ENCODE assay signal across 8 cellular contexts in the genomic region with DNA sequence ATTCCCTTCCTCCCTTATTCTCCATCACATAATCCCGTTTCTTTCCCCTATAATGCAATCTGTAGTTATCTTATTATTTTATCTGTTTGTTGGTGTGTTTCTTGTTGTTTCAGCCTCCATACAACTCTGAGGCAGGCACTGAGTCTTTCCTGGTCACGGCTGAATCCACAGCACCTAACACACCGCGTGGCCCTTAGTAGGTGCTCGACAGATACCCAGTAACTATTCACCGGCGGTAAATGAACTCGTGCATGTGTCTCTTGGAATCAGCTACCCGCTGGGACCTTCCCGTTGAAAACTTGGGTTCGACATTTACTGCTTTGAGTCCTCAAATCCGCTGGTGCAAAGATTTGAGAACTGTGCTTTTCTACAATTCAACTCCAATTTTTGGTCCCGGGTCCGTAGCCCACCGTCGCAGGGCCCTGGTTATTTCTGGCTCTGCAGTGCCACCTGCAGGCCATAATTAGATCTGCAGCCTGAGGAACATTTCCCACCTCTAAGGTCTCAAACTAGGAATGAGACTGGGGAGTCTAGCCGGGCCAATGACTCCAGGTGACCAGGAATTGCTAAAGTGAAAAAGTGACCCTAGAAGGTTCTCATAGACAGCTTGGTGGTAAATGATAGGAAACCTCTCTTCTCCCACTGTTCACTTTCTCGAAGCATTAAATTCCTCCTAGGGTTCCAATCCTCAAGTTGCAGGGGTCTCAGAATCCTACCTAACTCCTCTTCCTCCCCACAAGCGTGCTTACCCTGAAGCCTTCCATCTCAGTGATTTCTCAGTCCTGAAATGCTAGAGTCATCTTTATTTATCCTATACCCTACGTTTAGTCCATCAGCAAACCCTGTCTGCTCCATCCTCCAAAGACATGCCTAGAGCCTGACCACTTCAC. TPM values are rescaled to one million over a fixed set of nuclear protein-coding genes. Genes with fewer than 3 reads are reported as not detected.
DNase-seq lines count a peak whose midpoint lies in the region; ATAC-seq and TF ChIP-seq lines count a peak whose summit lies in the region.

No MANE protein-coding gene starts in this region.

- DNase-seq in DMS79 treated with DMSO at 0.1 percent for 48 hours (lab: John Stamatoyannopoulos, UW) (peak; percentile 25), HT1080 (ENCODE audit: low read depth) (peak; percentile 43), colonic mucosa (peak; percentile 32), medulla oblongata (ENCODE audit: extremely low spot score) (peak; percentile 60), thoracic aorta (ENCODE audit: low spot score) (no peak)

- H3K36me3 ChIP-seq in colonic mucosa (no peaks in the 10 kb centered on the region), thoracic aorta (no peaks in the 10 kb centered on the region)

- intact Hi-C loops in colonic mucosa (cut with DNase I) = loop anchor here (5.0 kb wide), 3 partner anchors 107 to 442 kb away; no protein-coding TSS in a partner anchor

- H3K9me3 ChIP-seq in colonic mucosa = no peaks in the 10 kb centered on the region
- no peaks in the 10 kb centered on the region for H3K9me3 ChIP-seq in thoracic aorta

- ATAC-seq in SK-N-SH treated with all-trans-retinoic acid at 6 μM for 48 hours (peak; percentile 82), thoracic aorta (ENCODE audit: insufficient number of reproducible peaks, low FRiP score, low read depth) (peak; percentile 40), GM21619 (IDR thresholded peaks at IDR 0.05; ENCODE audit: unreplicated experiment) (no peak), GM18870 (IDR thresholded peaks at IDR 0.05; ENCODE audit: unreplicated experiment) (no peak)

- H3K4me3 ChIP-seq in colonic mucosa (no peak overlapping the region), thoracic aorta (peak overlapping the region; percentile 44)

- H3K27me3 ChIP-seq in colonic mucosa (no peaks in the 10 kb centered on the region), thoracic aorta (replicated peaks; ENCODE audit: insufficient read depth) (no peaks in the 10 kb centered on the region)

- no peak overlapping the region for H3K27ac ChIP-seq in colonic mucosa
- H3K27ac ChIP-seq in thoracic aorta = no peak overlapping the region

- no peak overlapping the region for H3K9ac ChIP-seq in colonic mucosa (ENCODE audit: low read depth in 2 of 2, low read length in 2 of 2)

- TF ChIP-seq CTCF in colonic mucosa (IDR thresholded peaks at IDR 0.05) (peak; percentile 80), thoracic aorta (IDR thresholded peaks at IDR 0.05) (peak; percentile 92)

- no peaks in the 10 kb centered on the region for H3K4me1 ChIP-seq in colonic mucosa
- H3K4me1 ChIP-seq in thoracic aorta (ENCODE audit: control insufficient read depth in 1 of 2, low read depth in 2 of 2) = no peaks in the 10 kb centered on the region

TF ChIP-seq in SK-N-SH treated with all-trans-retinoic acid at 6 μM for 48 hours, 23 proteins besides CTCF, POLR2A, EP300 and RAD21 (continues in another document):
- TF ChIP-seq OSR1 (CRISPR knock-in tag; IDR thresholded peaks at IDR 0.05) (no peak), BACH2 (CRISPR knock-in tag; IDR thresholded peaks at IDR 0.05; ENCODE audit: borderline replicate concordance) (no peak), ZFP3 (CRISPR knock-in tag; IDR thresholded peaks at IDR 0.05) (no peak), TCF4 (CRISPR knock-in tag; IDR thresholded peaks at IDR 0.05; ENCODE audit: borderline replicate concordance) (no peak), ISL1 (CRISPR knock-in tag; IDR thresholded peaks at IDR 0.05) (no peak), ZNF8 (CRISPR knock-in tag; IDR thresholded peaks at IDR 0.05) (no peak), ZNF70 (CRISPR knock-in tag; IDR thresholded peaks at IDR 0.05) (no peak), SNAI2 (CRISPR knock-in tag; IDR thresholded peaks at IDR 0.05) (no peak)
- TF ChIP-seq, protein P1, sequence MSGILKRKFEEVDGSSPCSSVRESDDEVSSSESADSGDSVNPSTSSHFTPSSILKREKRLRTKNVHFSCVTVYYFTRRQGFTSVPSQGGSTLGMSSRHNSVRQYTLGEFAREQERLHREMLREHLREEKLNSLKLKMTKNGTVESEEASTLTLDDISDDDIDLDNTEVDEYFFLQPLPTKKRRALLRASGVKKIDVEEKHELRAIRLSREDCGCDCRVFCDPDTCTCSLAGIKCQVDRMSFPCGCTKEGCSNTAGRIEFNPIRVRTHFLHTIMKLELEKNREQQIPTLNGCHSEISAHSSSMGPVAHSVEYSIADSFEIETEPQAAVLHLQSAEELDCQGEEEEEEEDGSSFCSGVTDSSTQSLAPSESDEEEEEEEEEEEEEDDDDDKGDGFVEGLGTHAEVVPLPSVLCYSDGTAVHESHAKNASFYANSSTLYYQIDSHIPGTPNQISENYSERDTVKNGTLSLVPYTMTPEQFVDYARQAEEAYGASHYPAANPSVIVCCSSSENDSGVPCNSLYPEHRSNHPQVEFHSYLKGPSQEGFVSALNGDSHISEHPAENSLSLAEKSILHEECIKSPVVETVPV (CRISPR knock-in tag; IDR thresholded peaks at IDR 0.05) = no peak
- TF ChIP-seq, protein P2, sequence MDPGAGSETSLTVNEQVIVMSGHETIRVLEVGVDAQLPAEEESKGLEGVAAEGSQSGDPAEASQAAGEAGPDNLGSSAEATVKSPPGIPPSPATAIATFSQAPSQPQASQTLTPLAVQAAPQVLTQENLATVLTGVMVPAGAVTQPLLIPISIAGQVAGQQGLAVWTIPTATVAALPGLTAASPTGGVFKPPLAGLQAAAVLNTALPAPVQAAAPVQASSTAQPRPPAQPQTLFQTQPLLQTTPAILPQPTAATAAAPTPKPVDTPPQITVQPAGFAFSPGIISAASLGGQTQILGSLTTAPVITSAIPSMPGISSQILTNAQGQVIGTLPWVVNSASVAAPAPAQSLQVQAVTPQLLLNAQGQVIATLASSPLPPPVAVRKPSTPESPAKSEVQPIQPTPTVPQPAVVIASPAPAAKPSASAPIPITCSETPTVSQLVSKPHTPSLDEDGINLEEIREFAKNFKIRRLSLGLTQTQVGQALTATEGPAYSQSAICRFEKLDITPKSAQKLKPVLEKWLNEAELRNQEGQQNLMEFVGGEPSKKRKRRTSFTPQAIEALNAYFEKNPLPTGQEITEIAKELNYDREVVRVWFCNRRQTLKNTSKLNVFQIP (CRISPR knock-in tag; IDR thresholded peaks at IDR 0.05; ENCODE audit: borderline replicate concordance, low read depth) = no peak
- TF ChIP-seq, protein P3, sequence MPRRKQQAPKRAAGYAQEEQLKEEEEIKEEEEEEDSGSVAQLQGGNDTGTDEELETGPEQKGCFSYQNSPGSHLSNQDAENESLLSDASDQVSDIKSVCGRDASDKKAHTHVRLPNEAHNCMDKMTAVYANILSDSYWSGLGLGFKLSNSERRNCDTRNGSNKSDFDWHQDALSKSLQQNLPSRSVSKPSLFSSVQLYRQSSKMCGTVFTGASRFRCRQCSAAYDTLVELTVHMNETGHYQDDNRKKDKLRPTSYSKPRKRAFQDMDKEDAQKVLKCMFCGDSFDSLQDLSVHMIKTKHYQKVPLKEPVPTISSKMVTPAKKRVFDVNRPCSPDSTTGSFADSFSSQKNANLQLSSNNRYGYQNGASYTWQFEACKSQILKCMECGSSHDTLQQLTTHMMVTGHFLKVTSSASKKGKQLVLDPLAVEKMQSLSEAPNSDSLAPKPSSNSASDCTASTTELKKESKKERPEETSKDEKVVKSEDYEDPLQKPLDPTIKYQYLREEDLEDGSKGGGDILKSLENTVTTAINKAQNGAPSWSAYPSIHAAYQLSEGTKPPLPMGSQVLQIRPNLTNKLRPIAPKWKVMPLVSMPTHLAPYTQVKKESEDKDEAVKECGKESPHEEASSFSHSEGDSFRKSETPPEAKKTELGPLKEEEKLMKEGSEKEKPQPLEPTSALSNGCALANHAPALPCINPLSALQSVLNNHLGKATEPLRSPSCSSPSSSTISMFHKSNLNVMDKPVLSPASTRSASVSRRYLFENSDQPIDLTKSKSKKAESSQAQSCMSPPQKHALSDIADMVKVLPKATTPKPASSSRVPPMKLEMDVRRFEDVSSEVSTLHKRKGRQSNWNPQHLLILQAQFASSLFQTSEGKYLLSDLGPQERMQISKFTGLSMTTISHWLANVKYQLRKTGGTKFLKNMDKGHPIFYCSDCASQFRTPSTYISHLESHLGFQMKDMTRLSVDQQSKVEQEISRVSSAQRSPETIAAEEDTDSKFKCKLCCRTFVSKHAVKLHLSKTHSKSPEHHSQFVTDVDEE (CRISPR knock-in tag; IDR thresholded peaks at IDR 0.05) = no peak
- TF ChIP-seq, protein P4, sequence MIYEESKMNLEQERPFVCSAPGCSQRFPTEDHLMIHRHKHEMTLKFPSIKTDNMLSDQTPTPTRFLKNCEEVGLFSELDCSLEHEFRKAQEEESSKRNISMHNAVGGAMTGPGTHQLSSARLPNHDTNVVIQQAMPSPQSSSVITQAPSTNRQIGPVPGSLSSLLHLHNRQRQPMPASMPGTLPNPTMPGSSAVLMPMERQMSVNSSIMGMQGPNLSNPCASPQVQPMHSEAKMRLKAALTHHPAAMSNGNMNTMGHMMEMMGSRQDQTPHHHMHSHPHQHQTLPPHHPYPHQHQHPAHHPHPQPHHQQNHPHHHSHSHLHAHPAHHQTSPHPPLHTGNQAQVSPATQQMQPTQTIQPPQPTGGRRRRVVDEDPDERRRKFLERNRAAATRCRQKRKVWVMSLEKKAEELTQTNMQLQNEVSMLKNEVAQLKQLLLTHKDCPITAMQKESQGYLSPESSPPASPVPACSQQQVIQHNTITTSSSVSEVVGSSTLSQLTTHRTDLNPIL (CRISPR knock-in tag; IDR thresholded peaks at IDR 0.05; ENCODE audit: low read depth) = no peak

RNA-seq across cellular contexts. Expression of a gene that starts 40.0 kb away (rescaled TPM):
- not detected in 2 replicates for total RNA-seq in HT1080 (2014; rRNA removed; shearing (Covaris generic))
- polyA plus RNA-seq in HT1080 (2015; cell fraction: cytosol; rRNA removed) = not detected in 2 replicates
- not detected in 2 replicates for polyA plus RNA-seq in HT1080 (2015; cell fraction: nucleus; rRNA removed)
- total RNA-seq in colonic mucosa (not detected), thoracic aorta (not detected)

RNA-seq across cellular contexts. Expression of a gene that starts 41.0 kb away (rescaled TPM):
- total RNA-seq in HT1080 (2014; rRNA removed; shearing (Covaris generic)) = 16.2 and 20.8 TPM in 2 replicates
- 8.3 and 9.8 TPM in 2 replicates for polyA plus RNA-seq in HT1080 (2015; cell fraction: cytosol; rRNA removed)
- 6.4 and 7.3 TPM in 2 replicates for polyA plus RNA-seq in HT1080 (2015; cell fraction: nucleus; rRNA removed)
- total RNA-seq in colonic mucosa = 10 to 100 TPM; 23.2 to 32.8 TPM
- 10 to 100 TPM; 16.9 to 17.7 TPM for total RNA-seq in thoracic aorta

Comparison
In these comparisons a context has a peak if more than half of its experiments do, and no peak if none do; other contexts are left out.
1. ATAC-seq: peak in SK-N-SH treated with all-trans-retinoic acid at 6 μM for 48 hours (single experiment) and thoracic aorta (single experiment); none in GM21619 (single experiment) and GM18870 (single experiment).